ENCODE assay signal across 7 cellular contexts in genomic region chr11:62650283-62650682, GRCh38. TPM values are rescaled to one million over a fixed set of nuclear protein-coding genes. Genes with fewer than 3 reads are reported as not detected.
A peak's percentile ranks its signal among the peaks of the same experiment; 100 is the strongest.
DNase-seq lines count a peak whose midpoint lies in the region; ATAC-seq, FAIRE-seq and TF ChIP-seq lines count a peak whose summit lies in the region.
"Not testable (repeated sequence)": the region's sequence is repeated elsewhere in the genome, so short reads cannot be mapped to it uniquely, and the experiment has no call there.

No MANE protein-coding gene starts in this region.

- intact Hi-C loops in activated CD4-positive, alpha-beta T cell treated with anti-CD3 and anti-CD28 coated beads for 36 hours (cut with DNase I, micrococcal nuclease); K562 (cut with micrococcal nuclease); spleen (cut with DNase I; ENCODE audit: low total_unique reads): not testable (repeated sequence)

- H3K27ac Mint-ChIP-seq in activated CD4-positive, alpha-beta T cell treated with anti-CD3 and anti-CD28 coated beads for 36 hours = peak overlapping the region; percentile 25
- H3K27ac Mint-ChIP-seq in activated naive CD4-positive, alpha-beta T cell treated with anti-CD3 and anti-CD28 coated beads, Interleukin-2, amount 10 ng/mL, durations not matched to agents 7 days and 5 days = peak overlapping the region; percentile 64
- not testable (repeated sequence) for H3K27ac Mint-ChIP-seq in endodermal cell
- peak overlapping the region in 1 of 2 donors; percentile 60 for H3K27ac Mint-ChIP-seq in natural killer cell treated with Interleukin-12 subunit alpha and Interleukin-12 subunit beta and Interleukin-15 and Interleukin-18, amount 100 ng/mL, for 72 hours

- not testable (repeated sequence) for H3K4me1 ChIP-seq in HEK293 (ENCODE audit: control insufficient read depth, insufficient read depth, low read length); endodermal cell (ENCODE audit: control insufficient read depth, insufficient read depth, low read length)
- H3K4me1 ChIP-seq in K562 (replicated peaks in 1 of 2; ENCODE audit: control insufficient read depth in 2 of 2, insufficient read depth in 2 of 2, low read length in 2 of 2) = peaks cover 15 to 48% of the 10 kb centered on the region in 2 experiments
- peaks cover 23 to 72% (median 46%) of the 10 kb centered on the region in 6 donors for H3K4me1 ChIP-seq in spleen

- not testable (repeated sequence) for TF ChIP-seq RAD21 in K562 (CRISPR knock-in tag; conservative IDR thresholded peaks at IDR 0.05 in 1 of 2, IDR thresholded peaks at IDR 0.05 in 1 of 2)

- TF ChIP-seq EP300 in K562 (IDR thresholded peaks at IDR 0.05; ENCODE audit: low read length) = not testable (repeated sequence)

- not testable (repeated sequence) for H3K27ac ChIP-seq in HEK293 (ENCODE audit: extremely low read depth, low read depth, low read length); K562 (ENCODE audit: extremely low read depth, low read depth, low read length); endodermal cell (ENCODE audit: low read depth, low read length); spleen

- H3K36me3 ChIP-seq in HEK293 (ENCODE audit: control insufficient read depth in 2 of 2, insufficient read depth in 1 of 2, low read length in 2 of 2) = peaks cover 0 to 32% of the 10 kb centered on the region in 2 experiments; a peak in 1 of 3 replicates
- peaks cover 46% of the 10 kb centered on the region; the same call in 2 of the 3 replicates for H3K36me3 ChIP-seq in K562 (ENCODE audit: control insufficient read depth, insufficient read depth, low read length)
- H3K36me3 ChIP-seq in endodermal cell (ENCODE audit: control insufficient read depth, insufficient read depth, low read length) = peaks cover 19% of the 10 kb centered on the region
- H3K36me3 ChIP-seq in spleen = peaks cover 0 to 33% (median 23%) of the 10 kb centered on the region in 6 donors

- not testable (repeated sequence) for H2AFZ ChIP-seq in K562 (ENCODE audit: low read depth, low read length)

- not testable (repeated sequence) for H3K27me3 Mint-ChIP-seq in activated CD4-positive, alpha-beta T cell treated with anti-CD3 and anti-CD28 coated beads for 36 hours; activated naive CD4-positive, alpha-beta T cell treated with anti-CD3 and anti-CD28 coated beads, Interleukin-2, amount 10 ng/mL, durations not matched to agents 7 days and 5 days; endodermal cell (ENCODE audit: insufficient read depth); natural killer cell treated with Interleukin-12 subunit alpha and Interleukin-12 subunit beta and Interleukin-15 and Interleukin-18, amount 100 ng/mL, for 72 hours

- not testable (repeated sequence) for FAIRE-seq in K562 (lab: Jason Lieb, UNC)

- TF ChIP-seq POLR2A in K562 (conservative IDR thresholded peaks at IDR 0.05); spleen (IDR thresholded peaks at IDR 0.05): not testable (repeated sequence)

- not testable (repeated sequence) for H3K4me3 Mint-ChIP-seq in activated CD4-positive, alpha-beta T cell treated with anti-CD3 and anti-CD28 coated beads for 36 hours; activated naive CD4-positive, alpha-beta T cell treated with anti-CD3 and anti-CD28 coated beads, Interleukin-2, amount 10 ng/mL, durations not matched to agents 7 days and 5 days; endodermal cell; natural killer cell treated with Interleukin-12 subunit alpha and Interleukin-12 subunit beta and Interleukin-15 and Interleukin-18, amount 100 ng/mL, for 72 hours

- H3K9ac ChIP-seq in K562 (ENCODE audit: insufficient read depth in 1 of 2, low read depth in 2 of 2, low read length in 2 of 2); endodermal cell (ENCODE audit: extremely low read depth, low read length, poor library complexity, severe bottlenecking): not testable (repeated sequence)

- 81% methylated on average over 12 of the region's 12 CpGs for WGBS in K562 (ENCODE audit: insufficient coverage, low coverage, missing lambda C conversion rate)
- WGBS in endodermal cell (ENCODE audit: insufficient coverage in 1 of 2, insufficient read length in 1 of 2), 2 experiments = 93 to 95% methylated on average over 9 to 12 of the region's 12 CpGs
- WGBS in spleen, 5 donors = 88 to 98% (median 94%) methylated on average over 12 of the region's 12 CpGs

- TF ChIP-seq CTCF in HEK293 (tag by site-specific recombination; IDR thresholded peaks at IDR 0.05) (0 out of 2 replicates have a peak, but pooled peaks have one; percentile 18), endodermal cell (conservative IDR thresholded peaks at IDR 0.05) (peak; percentile 15)
- not testable (repeated sequence) for TF ChIP-seq CTCF in K562 (IDR thresholded peaks at IDR 0.05 in 2 of 3, conservative IDR thresholded peaks at IDR 0.05 in 1 of 3; ENCODE audit: insufficient read depth in 2 of 3, low read depth in 1 of 3, low read length in 3 of 3); spleen (IDR thresholded peaks at IDR 0.05 in 8 of 11, conservative IDR thresholded peaks at IDR 0.05 in 3 of 11)

- not testable (repeated sequence) for H3K4me3 ChIP-seq in HEK293 (ENCODE audit: low read depth, low read length); K562; endodermal cell (ENCODE audit: low read length); spleen

- not testable (repeated sequence) for H3K27me3 ChIP-seq in K562 (ENCODE audit: control insufficient read depth in 2 of 2, insufficient read depth in 2 of 2, low read length in 2 of 2); endodermal cell (ENCODE audit: control insufficient read depth, insufficient read depth, low read length, poor library complexity, severe bottlenecking); spleen (replicated peaks in 1 of 7)

- H3K9me3 Mint-ChIP-seq in activated CD4-positive, alpha-beta T cell treated with anti-CD3 and anti-CD28 coated beads for 36 hours (ENCODE audit: low read depth); activated naive CD4-positive, alpha-beta T cell treated with anti-CD3 and anti-CD28 coated beads, Interleukin-2, amount 10 ng/mL, durations not matched to agents 7 days and 5 days; endodermal cell; natural killer cell treated with Interleukin-12 subunit alpha and Interleukin-12 subunit beta and Interleukin-15 and Interleukin-18, amount 100 ng/mL, for 72 hours: not testable (repeated sequence)

- H3K4me1 Mint-ChIP-seq in activated CD4-positive, alpha-beta T cell treated with anti-CD3 and anti-CD28 coated beads for 36 hours = peaks cover 30% of the 10 kb centered on the region
- H3K4me1 Mint-ChIP-seq in activated naive CD4-positive, alpha-beta T cell treated with anti-CD3 and anti-CD28 coated beads, Interleukin-2, amount 10 ng/mL, durations not matched to agents 7 days and 5 days = peaks cover 46% of the 10 kb centered on the region
- H3K4me1 Mint-ChIP-seq in endodermal cell = not testable (repeated sequence)
- H3K4me1 Mint-ChIP-seq in natural killer cell treated with Interleukin-12 subunit alpha and Interleukin-12 subunit beta and Interleukin-15 and Interleukin-18, amount 100 ng/mL, for 72 hours (ENCODE audit: low read depth in 2 of 2) = peaks cover 30 to 33% of the 10 kb centered on the region in 2 donors

- POLR2A ChIA-PET in HEK293 (lab: Yijun Ruan, JAX) (interaction anchor here (0.6 to 5.9 kb wide), 5 partner anchors 10 to 76 kb away, joined by 3 to 79 read pairs (median 11); partner anchors contain the start of genes C11orf98, CSKMT, LBHD1 and TUT1), K562 (lab: Yijun Ruan, JAX) (interaction anchor here (1.0 to 1.6 kb wide), 2 partner anchors 14 to 16 kb away, joined by 3 to 8 read pairs; partner anchors contain the start of genes C11orf98 and CSKMT)
- POLR2A ChIA-PET in activated CD4-positive, alpha-beta T cell treated with anti-CD3 and anti-CD28 coated beads for 36 hours (lab: Charles Lee) = interaction anchor here (1.4 to 1.6 kb wide), 2 partner anchors 18 to 77 kb away, joined by 4 read pairs; partner anchors contain the start of gene HNRNPUL2

- in situ Hi-C loops in K562 (cut with MboI) = not testable (repeated sequence)

- ATAC-seq in activated CD4-positive, alpha-beta T cell treated with anti-CD3 and anti-CD28 coated beads for 36 hours; K562; natural killer cell treated with Interleukin-12 subunit alpha and Interleukin-12 subunit beta and Interleukin-15 and Interleukin-18, amount 100 ng/mL, for 72 hours: not testable (repeated sequence)

- peaks cover 20% of the 10 kb centered on the region for H4K20me1 ChIP-seq in K562 (replicated peaks; ENCODE audit: control insufficient read depth, insufficient read depth, low read length)

- peaks cover 46% of the 10 kb centered on the region for H3K79me2 ChIP-seq in K562 (ENCODE audit: control insufficient read depth, insufficient read depth, low read length)

- not testable (repeated sequence) for H3K9me1 ChIP-seq in K562 (ENCODE audit: control insufficient read depth, insufficient read depth, low read length)

- DNase-seq in activated CD4-positive, alpha-beta T cell treated with anti-CD3 and anti-CD28 coated beads for 36 hours; activated naive CD4-positive, alpha-beta T cell treated with anti-CD3 and anti-CD28 coated beads, Interleukin-2, amount 10 ng/mL, durations not matched to agents 7 days and 5 days; K562 (ENCODE audit: extremely low read depth in 1 of 4, low spot score in 3 of 4); endodermal cell: not testable (repeated sequence)
- peak; percentile 44 for DNase-seq in natural killer cell treated with Interleukin-12 subunit alpha and Interleukin-12 subunit beta and Interleukin-15 and Interleukin-18, amount 100 ng/mL, for 72 hours (ENCODE audit: low spot score)
- peak; percentile 29 for DNase-seq in spleen

- H3K4me2 ChIP-seq in K562 (ENCODE audit: insufficient read depth, low read length) = not testable (repeated sequence)

- CTCF ChIA-PET in HEK293 (lab: Yijun Ruan, JAX) = interaction anchor here (1.1 kb wide), 1 partner anchor 58 kb away, joined by 3 read pairs; no protein-coding TSS in a partner anchor
- CTCF ChIA-PET in activated CD4-positive, alpha-beta T cell treated with anti-CD3 and anti-CD28 coated beads for 36 hours (lab: Charles Lee) = interaction anchor here (0.7 to 1.5 kb wide), 3 partner anchors 15 to 111 kb away, joined by 3 to 5 read pairs (median 4); partner anchors contain the start of genes B3GAT3, C11orf98, CSKMT and POLR2G
- CTCF ChIA-PET in activated naive CD4-positive, alpha-beta T cell treated with anti-CD3 and anti-CD28 coated beads, Interleukin-2, amount 10 ng/mL, durations not matched to agents 7 days and 5 days (lab: Charles Lee) = interaction anchor here (1.5 to 3.2 kb wide), 2 partner anchors 14 to 58 kb away, joined by 6 to 11 read pairs; partner anchors contain the start of genes C11orf98, CSKMT and TUT1
- CTCF ChIA-PET in K562 (lab: Yijun Ruan, JAX; ENCODE audit: low intra/inter-chr PET ratio) = not testable (repeated sequence)

- not testable (repeated sequence) for BruUV-seq in K562 (replicated peaks; lab: Mats Ljungman, UMichigan)

- H3K36me3 Mint-ChIP-seq in activated CD4-positive, alpha-beta T cell treated with anti-CD3 and anti-CD28 coated beads for 36 hours (ENCODE audit: low read depth) = peaks cover 15% of the 10 kb centered on the region
- peaks cover 20% of the 10 kb centered on the region for H3K36me3 Mint-ChIP-seq in activated naive CD4-positive, alpha-beta T cell treated with anti-CD3 and anti-CD28 coated beads, Interleukin-2, amount 10 ng/mL, durations not matched to agents 7 days and 5 days
- H3K36me3 Mint-ChIP-seq in endodermal cell (ENCODE audit: low read depth) = peaks cover 15% of the 10 kb centered on the region
- H3K36me3 Mint-ChIP-seq in natural killer cell treated with Interleukin-12 subunit alpha and Interleukin-12 subunit beta and Interleukin-15 and Interleukin-18, amount 100 ng/mL, for 72 hours = not testable (repeated sequence)

- H3K9me3 ChIP-seq in HEK293 (ENCODE audit: control insufficient read depth, insufficient read depth, low read depth, low read length); K562 (replicated peaks; ENCODE audit: control insufficient read depth, insufficient read depth, low read depth, low read length); endodermal cell (ENCODE audit: control insufficient read depth, low read length); spleen: not testable (repeated sequence)

RNA-seq across cellular contexts. Expression of gene INTS5, which starts 2.8 kb away (rescaled TPM):
- 10 to 100 TPM; 26.0 to 29.9 TPM for total RNA-seq in activated CD4-positive, alpha-beta T cell treated with anti-CD3 and anti-CD28 coated beads for 36 hours
- 14.4 and 55.1 TPM in 2 replicates for total RNA-seq in K562 (2011; cell fraction: chromatin; rRNA removed; ENCODE audit: low replicate concordance)
- 52.6 and 56.5 TPM in 2 replicates for total RNA-seq in K562 (2011; cell fraction: nucleolus; rRNA removed)
- total RNA-seq in K562 (2011; cell fraction: nucleoplasm; rRNA removed) = 23.7 and 27.6 TPM in 2 replicates
- total RNA-seq in K562 (2014; rRNA removed) = 16.8 and 22.9 TPM in 2 replicates
- 6.5 and 8.5 TPM in 2 replicates for total RNA-seq in K562 (2014; rRNA removed; fragmentation: Illumina TruSeq; extraction: Trizol)
- total RNA-seq in K562 (2015; rRNA removed; fragmentation: Illumina TruSeq; extraction: Trizol) = 9.4 and 9.9 TPM in 2 replicates
- 35.0 and 38.3 TPM in 2 replicates for total RNA-seq in K562 (2021)
- 8.3 and 14.3 TPM in 2 replicates for polyA plus RNA-seq in K562 (2011; rRNA removed)
- polyA plus RNA-seq in K562 (2011; cell fraction: cytosol; rRNA removed) = 9.5 and 19.9 TPM in 2 replicates
- 13.6 and 18.1 TPM in 2 replicates for polyA plus RNA-seq in K562 (2011; cell fraction: nucleus; rRNA removed)
- polyA plus RNA-seq in K562 (2012) = 18.8 and 20.1 TPM in 2 replicates
- 15.2 and 21.5 TPM in 2 replicates for polyA plus RNA-seq in K562 (2014; fragmentation: Illumina TruSeq; extraction: Trizol)
- under 1 TPM; 0.52 to 0.73 TPM for polyA plus RNA-seq in K562 (2014; fragmentation: Nextera tagmentation; extraction: Ambion mirVana)
- 13.8 and 14.0 TPM in 2 replicates for polyA plus RNA-seq in K562 (2014; rRNA removed)
- 18.0 and 18.7 TPM in 2 replicates for polyA minus RNA-seq in K562 (2011; rRNA and poly(A)+ RNA removed)
- polyA minus RNA-seq in K562 (2011; cell fraction: cytosol; rRNA and poly(A)+ RNA removed) = 15.7 and 19.6 TPM in 2 replicates
- 33.7 and 44.4 TPM in 2 replicates for polyA minus RNA-seq in K562 (2011; cell fraction: nucleus; rRNA and poly(A)+ RNA removed)
- total RNA-seq in endodermal cell = 10 to 100 TPM; 19.0 to 21.6 TPM
- polyA plus RNA-seq in endodermal cell (2013, experiment 1 of 2) = 15.4 TPM
- 14.1 TPM for polyA plus RNA-seq in endodermal cell (2013, experiment 2 of 2)
- total RNA-seq in natural killer cell treated with Interleukin-12 subunit alpha and Interleukin-12 subunit beta and Interleukin-15 and Interleukin-18, amount 100 ng/mL, for 72 hours = 10 to 100 TPM; 33.2 to 42.3 TPM
- 10 to 100 TPM; 16.9 to 34.5 (median 24.8) TPM for total RNA-seq in spleen
- 10 to 100 TPM in 1 of 3 donors, 1 to 10 TPM in 2; 4.4 to 13.7 (median 7.0) TPM for polyA plus RNA-seq in spleen

RNA-seq across cellular contexts. Expression of gene GANAB, which starts 3.9 kb away (rescaled TPM):
- total RNA-seq in activated CD4-positive, alpha-beta T cell treated with anti-CD3 and anti-CD28 coated beads for 36 hours = 100 to 1,000 TPM; 208 to 218 TPM
- 414 and 702 TPM in 2 replicates for total RNA-seq in K562 (2011; cell fraction: chromatin; rRNA removed; ENCODE audit: low replicate concordance)
- 579 and 598 TPM in 2 replicates for total RNA-seq in K562 (2011; cell fraction: nucleolus; rRNA removed)
- 534 and 539 TPM in 2 replicates for total RNA-seq in K562 (2011; cell fraction: nucleoplasm; rRNA removed)
- total RNA-seq in K562 (2014; rRNA removed) (118 and 159 TPM in 2 replicates), K562 (2014; rRNA removed; fragmentation: Illumina TruSeq; extraction: Trizol) (131 and 137 TPM in 2 replicates), K562 (2015; rRNA removed; fragmentation: Illumina TruSeq; extraction: Trizol) (161 and 167 TPM in 2 replicates), K562 (2021) (276 and 282 TPM in 2 replicates), endodermal cell (100 to 1,000 TPM; 377 to 402 TPM), spleen (100 to 1,000 TPM; 122 to 245 (median 198) TPM)
- polyA plus RNA-seq in K562 (2011; rRNA removed) (265 and 313 TPM in 2 replicates), K562 (2014; fragmentation: Illumina TruSeq; extraction: Trizol) (275 and 284 TPM in 2 replicates), K562 (2014; fragmentation: Nextera tagmentation; extraction: Ambion mirVana) (10 to 100 TPM in 1 of 2 experiments, 1 to 10 TPM in 1; 6.5 to 17.9 TPM), K562 (2014; rRNA removed) (165 and 195 TPM in 2 replicates), spleen (10 to 100 TPM; 49.0 to 72.4 (median 53.6) TPM)
- 293 and 368 TPM in 2 replicates for polyA plus RNA-seq in K562 (2011; cell fraction: cytosol; rRNA removed)
- polyA plus RNA-seq in K562 (2011; cell fraction: nucleus; rRNA removed) = 530 and 566 TPM in 2 replicates
- 223 and 413 TPM in 2 replicates for polyA plus RNA-seq in K562 (2012)
- 181 and 205 TPM in 2 replicates for polyA minus RNA-seq in K562 (2011; rRNA and poly(A)+ RNA removed)
- polyA minus RNA-seq in K562 (2011; cell fraction: cytosol; rRNA and poly(A)+ RNA removed) = 159 and 192 TPM in 2 replicates
- 63.7 and 117 TPM in 2 replicates for polyA minus RNA-seq in K562 (2011; cell fraction: nucleus; rRNA and poly(A)+ RNA removed)
- polyA plus RNA-seq in endodermal cell (2013, experiment 1 of 2) = 276 TPM
- 258 TPM for polyA plus RNA-seq in endodermal cell (2013, experiment 2 of 2)
- total RNA-seq in natural killer cell treated with Interleukin-12 subunit alpha and Interleukin-12 subunit beta and Interleukin-15 and Interleukin-18, amount 100 ng/mL, for 72 hours = 100 to 1,000 TPM; 269 to 297 TPM

RNA-seq across cellular contexts. Expression of gene C11orf98, which starts 14.7 kb away (rescaled TPM):
- 100 to 1,000 TPM; 108 to 135 TPM for total RNA-seq in activated CD4-positive, alpha-beta T cell treated with anti-CD3 and anti-CD28 coated beads for 36 hours
- total RNA-seq in K562 (2011; cell fraction: chromatin; rRNA removed; ENCODE audit: low replicate concordance) = 15.3 and 32.6 TPM in 2 replicates
- 31.2 and 41.0 TPM in 2 replicates for total RNA-seq in K562 (2011; cell fraction: nucleolus; rRNA removed)
- 15.9 and 27.1 TPM in 2 replicates for total RNA-seq in K562 (2011; cell fraction: nucleoplasm; rRNA removed)
- 289 and 491 TPM in 2 replicates for total RNA-seq in K562 (2014; rRNA removed)
- 169 and 190 TPM in 2 replicates for total RNA-seq in K562 (2014; rRNA removed; fragmentation: Illumina TruSeq; extraction: Trizol)
- total RNA-seq in K562 (2015; rRNA removed; fragmentation: Illumina TruSeq; extraction: Trizol) = 254 and 259 TPM in 2 replicates
- total RNA-seq in K562 (2021) = 161 and 164 TPM in 2 replicates
- 88.4 and 103 TPM in 2 replicates for polyA plus RNA-seq in K562 (2011; rRNA removed)
- polyA plus RNA-seq in K562 (2011; cell fraction: cytosol; rRNA removed) = 60.0 and 87.2 TPM in 2 replicates
- polyA plus RNA-seq in K562 (2011; cell fraction: nucleus; rRNA removed) = 75.2 and 83.9 TPM in 2 replicates
- 120 and 199 TPM in 2 replicates for polyA plus RNA-seq in K562 (2012)
- polyA plus RNA-seq in K562 (2014; fragmentation: Illumina TruSeq; extraction: Trizol) = 343 and 352 TPM in 2 replicates
- polyA plus RNA-seq in K562 (2014; fragmentation: Nextera tagmentation; extraction: Ambion mirVana) = 100 to 1,000 TPM; 164 to 246 TPM
- polyA plus RNA-seq in K562 (2014; rRNA removed) = 218 and 238 TPM in 2 replicates
- polyA minus RNA-seq in K562 (2011; rRNA and poly(A)+ RNA removed) = 8.4 and 9.6 TPM in 2 replicates
- polyA minus RNA-seq in K562 (2011; cell fraction: cytosol; rRNA and poly(A)+ RNA removed) = 13.8 and 21.9 TPM in 2 replicates
- polyA minus RNA-seq in K562 (2011; cell fraction: nucleus; rRNA and poly(A)+ RNA removed) = 12.3 and 17.0 TPM in 2 replicates
- total RNA-seq in endodermal cell = 100 to 1,000 TPM; 125 to 140 TPM
- polyA plus RNA-seq in endodermal cell (2013, experiment 1 of 2) = 99.2 TPM
- polyA plus RNA-seq in endodermal cell (2013, experiment 2 of 2) = 95.9 TPM
- 100 to 1,000 TPM; 131 to 149 TPM for total RNA-seq in natural killer cell treated with Interleukin-12 subunit alpha and Interleukin-12 subunit beta and Interleukin-15 and Interleukin-18, amount 100 ng/mL, for 72 hours
- 10 to 100 TPM; 30.9 to 43.7 (median 42.5) TPM for total RNA-seq in spleen
- polyA plus RNA-seq in spleen = 100 to 1,000 TPM; 144 to 164 (median 152) TPM

RNA-seq across cellular contexts. Expression of gene CSKMT, which starts 14.8 kb away (rescaled TPM):
- total RNA-seq in activated CD4-positive, alpha-beta T cell treated with anti-CD3 and anti-CD28 coated beads for 36 hours = 10 to 100 TPM; 12.6 to 31.3 TPM
- 29.6 and 84.4 TPM in 2 replicates for total RNA-seq in K562 (2011; cell fraction: chromatin; rRNA removed; ENCODE audit: low replicate concordance)
- total RNA-seq in K562 (2011; cell fraction: nucleolus; rRNA removed) = 164 and 176 TPM in 2 replicates
- 111 and 137 TPM in 2 replicates for total RNA-seq in K562 (2011; cell fraction: nucleoplasm; rRNA removed)
- total RNA-seq in K562 (2014; rRNA removed) (21.5 and 36.5 TPM in 2 replicates), K562 (2014; rRNA removed; fragmentation: Illumina TruSeq; extraction: Trizol) (31.8 and 72.8 TPM in 2 replicates), K562 (2015; rRNA removed; fragmentation: Illumina TruSeq; extraction: Trizol) (105 and 108 TPM in 2 replicates), K562 (2021) (65.1 and 65.2 TPM in 2 replicates), endodermal cell (10 to 100 TPM; 29.9 to 39.4 TPM), spleen (10 to 100 TPM in 6 of 7 donors, 1 to 10 TPM in 1; 3.0 to 19.4 (median 13.2) TPM)
- polyA plus RNA-seq in K562 (2011; rRNA removed) (10.3 and 13.6 TPM in 2 replicates), K562 (2014; fragmentation: Illumina TruSeq; extraction: Trizol) (12.7 and 15.3 TPM in 2 replicates), K562 (2014; fragmentation: Nextera tagmentation; extraction: Ambion mirVana) (10 to 100 TPM; 26.4 to 31.8 TPM), K562 (2014; rRNA removed) (27.2 and 34.1 TPM in 2 replicates), spleen (10 to 100 TPM; 32.6 to 59.4 (median 40.3) TPM)
- polyA plus RNA-seq in K562 (2011; cell fraction: cytosol; rRNA removed) = 25.7 and 34.0 TPM in 2 replicates
- 37.0 and 50.1 TPM in 2 replicates for polyA plus RNA-seq in K562 (2011; cell fraction: nucleus; rRNA removed)
- 16.8 and 35.5 TPM in 2 replicates for polyA plus RNA-seq in K562 (2012)
- polyA minus RNA-seq in K562 (2011; rRNA and poly(A)+ RNA removed) = 14.7 and 14.8 TPM in 2 replicates
- polyA minus RNA-seq in K562 (2011; cell fraction: cytosol; rRNA and poly(A)+ RNA removed) = 43.4 and 96.5 TPM in 2 replicates
- polyA minus RNA-seq in K562 (2011; cell fraction: nucleus; rRNA and poly(A)+ RNA removed) = 110 and 160 TPM in 2 replicates
- 88.0 TPM for polyA plus RNA-seq in endodermal cell (2013, experiment 1 of 2)
- polyA plus RNA-seq in endodermal cell (2013, experiment 2 of 2) = 127 TPM
- total RNA-seq in natural killer cell treated with Interleukin-12 subunit alpha and Interleukin-12 subunit beta and Interleukin-15 and Interleukin-18, amount 100 ng/mL, for 72 hours = 100 to 1,000 TPM in 1 of 2 donors, 10 to 100 TPM in 1; 30.0 to 121 TPM

RNA-seq across cellular contexts. Expression of gene UQCC3, which starts 21.2 kb away (rescaled TPM):
- total RNA-seq in activated CD4-positive, alpha-beta T cell treated with anti-CD3 and anti-CD28 coated beads for 36 hours = 1 to 10 TPM; 4.1 to 6.4 TPM
- 7.4 and 13.2 TPM in 2 replicates for total RNA-seq in K562 (2011; cell fraction: chromatin; rRNA removed; ENCODE audit: low replicate concordance)
- 25.3 and 26.8 TPM in 2 replicates for total RNA-seq in K562 (2011; cell fraction: nucleolus; rRNA removed)
- 18.3 and 21.1 TPM in 2 replicates for total RNA-seq in K562 (2011; cell fraction: nucleoplasm; rRNA removed)
- 44.3 and 57.3 TPM in 2 replicates for total RNA-seq in K562 (2014; rRNA removed)
- total RNA-seq in K562 (2014; rRNA removed; fragmentation: Illumina TruSeq; extraction: Trizol) = 2.4 and 3.9 TPM in 2 replicates
- 13.4 and 14.3 TPM in 2 replicates for total RNA-seq in K562 (2015; rRNA removed; fragmentation: Illumina TruSeq; extraction: Trizol)
- 21.8 and 23.0 TPM in 2 replicates for total RNA-seq in K562 (2021)
- 8.0 and 10.6 TPM in 2 replicates for polyA plus RNA-seq in K562 (2011; rRNA removed)
- 15.6 and 23.7 TPM in 2 replicates for polyA plus RNA-seq in K562 (2011; cell fraction: cytosol; rRNA removed)
- 9.2 and 10.1 TPM in 2 replicates for polyA plus RNA-seq in K562 (2011; cell fraction: nucleus; rRNA removed)
- 16.8 and 18.4 TPM in 2 replicates for polyA plus RNA-seq in K562 (2012)
- 3.3 and 8.5 TPM in 2 replicates for polyA plus RNA-seq in K562 (2014; fragmentation: Illumina TruSeq; extraction: Trizol)
- polyA plus RNA-seq in K562 (2014; fragmentation: Nextera tagmentation; extraction: Ambion mirVana) = 1 to 10 TPM; 4.8 to 7.6 TPM
- 31.3 and 42.7 TPM in 2 replicates for polyA plus RNA-seq in K562 (2014; rRNA removed)
- polyA minus RNA-seq in K562 (2011; rRNA and poly(A)+ RNA removed) = 3.4 and 3.8 TPM in 2 replicates
- 5.2 and 6.6 TPM in 2 replicates for polyA minus RNA-seq in K562 (2011; cell fraction: cytosol; rRNA and poly(A)+ RNA removed)
- polyA minus RNA-seq in K562 (2011; cell fraction: nucleus; rRNA and poly(A)+ RNA removed) = 5.5 and 8.6 TPM in 2 replicates
- 10 to 100 TPM in 1 of 2 donors, 1 to 10 TPM in 1; 9.2 to 11.1 TPM for total RNA-seq in endodermal cell
- 11.0 TPM for polyA plus RNA-seq in endodermal cell (2013, experiment 1 of 2)
- polyA plus RNA-seq in endodermal cell (2013, experiment 2 of 2) = 9.7 TPM
- total RNA-seq in natural killer cell treated with Interleukin-12 subunit alpha and Interleukin-12 subunit beta and Interleukin-15 and Interleukin-18, amount 100 ng/mL, for 72 hours = 1 to 10 TPM; 6.1 to 8.8 TPM
- total RNA-seq in spleen = 1 to 10 TPM; 4.9 to 6.5 (median 5.9) TPM
- 10 to 100 TPM; 20.2 to 23.7 (median 23.3) TPM for polyA plus RNA-seq in spleen
